ENCODE assay signal across 8 cellular contexts in genomic region chr12:93243689-93244513, GRCh38.
A peak's percentile ranks its signal among the peaks of the same experiment; 100 is the strongest.
DNase-seq lines count a peak whose midpoint lies in the region; ATAC-seq, FAIRE-seq and TF ChIP-seq lines count a peak whose summit lies in the region.

No MANE protein-coding gene starts in this region.

- H3K27ac Mint-ChIP-seq in T-helper 17 cell = peak overlapping the region; percentile 60

- no peaks in the 10 kb centered on the region for H3K27me3 ChIP-seq in kidney epithelial cell (ENCODE audit: control insufficient read depth, insufficient read depth, low read length)
- no peaks in the 10 kb centered on the region for H3K27me3 ChIP-seq in transverse colon

- in situ Hi-C loops in transverse colon (cut with MboI; ENCODE audit: low pct_ligation_motif_present in 1 of 4, low pct_unique_long_range_greater_than_20kb in 1 of 4, low sequenced_read_pairs in 3 of 4) = no loop called here

- TF ChIP-seq EP300 in transverse colon (IDR thresholded peaks at IDR 0.05; ENCODE audit: low read depth) = no peak

- H3K27ac ChIP-seq in transverse colon = peak overlapping the region; percentile 66 to 82 (median 76)

- peak overlapping the region; percentile 63 for H3K4me3 Mint-ChIP-seq in T-helper 17 cell

- peak; percentile 13 for TF ChIP-seq POLR2A in transverse colon (IDR thresholded peaks at IDR 0.05)

- FAIRE-seq in HTR-8/SVneo (lab: Jason Lieb, UNC) = no peak

- DNase-seq in stimulated activated CD4-positive, alpha-beta T cell treated with anti-CD3 and anti-CD28 coated beads, Interleukin-1b, Interleukin-23, amount 100 ng/mL, for 48 hours = peak; percentile 10
- DNase-seq in stimulated activated CD4-positive, alpha-beta T cell treated with anti-CD3 and anti-CD28 coated beads, Interleukin-2, amount 100 ng/mL, for 48 hours = no peak
- DNase-seq in HTR-8/SVneo (ENCODE audit: insufficient read length, low spot score) (peak; percentile 43), T-helper 17 cell (no peak), kidney epithelial cell (ENCODE audit: low read depth) (peak; percentile 52), transverse colon (peak; percentile 56)

- TF ChIP-seq CTCF in kidney epithelial cell (IDR thresholded peaks at IDR 0.05; ENCODE audit: insufficient read depth, low read length, poor library complexity, severe bottlenecking) (no peak), transverse colon (IDR thresholded peaks at IDR 0.05) (no peak)

- no peaks in the 10 kb centered on the region for H3K36me3 Mint-ChIP-seq in T-helper 17 cell (ENCODE audit: low read depth)

- H3K9me3 ChIP-seq in T-helper 17 cell (ENCODE audit: control insufficient read depth, low read length, poor library complexity, severe bottlenecking) (no peaks in the 10 kb centered on the region), transverse colon (peaks cover 0 to 4% of the 10 kb centered on the region in 2 donors)

- 15 to 36% methylated on average over 2 to 4 of the region's 4 CpGs for WGBS in transverse colon (ENCODE audit: low coverage in 1 of 2), 2 donors

- H3K4me1 ChIP-seq in transverse colon = peaks cover 14 to 25% (median 19%) of the 10 kb centered on the region in 4 donors

- H3K4me3 ChIP-seq in kidney epithelial cell (ENCODE audit: low read depth, low read length) = no peak overlapping the region
- no peak overlapping the region for H3K4me3 ChIP-seq in transverse colon

- H3K27me3 Mint-ChIP-seq in T-helper 17 cell = no peaks in the 10 kb centered on the region

- H3K36me3 ChIP-seq in kidney epithelial cell (ENCODE audit: control insufficient read depth, insufficient read depth, low read length) = no peaks in the 10 kb centered on the region
- H3K36me3 ChIP-seq in transverse colon = no peaks in the 10 kb centered on the region

- intact Hi-C loops in transverse colon (cut with DNase I; ENCODE audit: low total_unique reads) = no loop called here

- peak; percentile 64 for ATAC-seq in T-helper 17 cell
- ATAC-seq in HG02870 (IDR thresholded peaks at IDR 0.05; ENCODE audit: unreplicated experiment) = no peak
- no peak for ATAC-seq in HG03175 (IDR thresholded peaks at IDR 0.05; ENCODE audit: unreplicated experiment)

- H3K4me1 Mint-ChIP-seq in T-helper 17 cell = peaks cover 19% of the 10 kb centered on the region

Comparison
In these comparisons a context has a peak if more than half of its experiments do, and no peak if none do; other contexts are left out.
1. DNase-seq: peak in stimulated activated CD4-positive, alpha-beta T cell treated with anti-CD3 and anti-CD28 coated beads, Interleukin-1b, Interleukin-23, amount 100 ng/mL, for 48 hours (single experiment), HTR-8/SVneo (single experiment), kidney epithelial cell (single experiment) and transverse colon (single experiment); none in stimulated activated CD4-positive, alpha-beta T cell treated with anti-CD3 and anti-CD28 coated beads, Interleukin-2, amount 100 ng/mL, for 48 hours (0 of 2) and T-helper 17 cell (0 of 3).